8 cellular contexts compared by ENCODE assay signal in the genomic region with DNA sequence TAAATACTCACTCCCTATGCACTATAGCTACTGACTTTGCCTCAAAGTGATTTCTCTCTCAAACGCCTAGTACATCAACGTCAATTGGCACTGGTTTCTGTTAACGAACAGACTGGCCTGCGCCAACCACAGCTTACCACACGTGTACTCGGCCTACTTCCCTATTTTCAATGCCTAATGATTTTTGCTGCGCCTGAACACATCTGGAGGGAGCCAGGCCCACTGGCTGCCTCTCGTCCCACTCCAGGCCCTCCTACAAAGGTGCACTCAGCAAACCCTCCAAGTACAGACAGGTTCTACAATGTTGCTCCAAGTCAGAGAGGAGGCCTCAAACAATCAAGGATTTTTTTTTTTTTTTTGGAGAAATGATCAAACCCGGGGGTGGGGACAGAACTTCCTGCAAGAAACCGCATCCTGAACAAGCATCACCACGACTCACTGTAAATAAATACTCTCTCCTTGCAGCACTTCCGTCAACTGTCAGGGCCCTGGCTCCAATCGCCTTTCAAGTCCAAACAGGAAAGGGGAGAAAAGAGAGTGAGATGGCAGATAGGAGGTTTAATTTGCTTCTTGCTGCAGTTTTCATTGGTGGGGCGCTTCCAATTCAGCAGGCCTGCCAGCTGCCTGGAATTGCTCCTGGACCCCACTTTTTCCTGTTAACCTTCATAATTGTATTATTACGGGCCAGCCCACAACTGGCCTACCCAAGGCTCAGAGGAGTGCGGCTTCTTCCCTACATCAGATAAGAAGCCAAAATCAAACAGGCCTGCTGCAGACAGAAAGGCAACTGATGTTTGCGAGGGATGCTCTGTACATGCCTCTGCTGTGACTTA.
DNase-seq lines count a peak whose midpoint lies in the region; ATAC-seq and TF ChIP-seq lines count a peak whose summit lies in the region.

No MANE protein-coding gene starts in this region.

- peaks cover 4 to 14% of the 10 kb centered on the region in 2 donors for H3K36me3 Mint-ChIP-seq in stimulated activated naive B cell treated with anti-CD40 and anti-IgM and Interleukin-4, amounts not matched to agents 10 μg/mL and 1 μg/mL and 100 μg/mL, for 72 hours

- DNase-seq in activated effector memory CD4-positive, alpha-beta T cell treated with anti-CD3 and anti-CD28 coated beads, Interleukin-2, amount 50 U/mL, for 16 hours: peak; percentile 85
- peak; percentile 20 to 21 for DNase-seq in hippocampal formation (lab: John Stamatoyannopoulos, UW)
- DNase-seq in stimulated activated naive B cell treated with anti-CD40 and anti-IgM and Interleukin-4, amounts not matched to agents 10 μg/mL and 1 μg/mL and 100 μg/mL, for 72 hours: peak; percentile 80
- no peak for DNase-seq in SHP77 treated with DMSO at 0.1 percent for 48 hours (lab: John Stamatoyannopoulos, UW)
- no peak for DNase-seq in COR-L47 (lab: John Stamatoyannopoulos, UW)

- peaks cover 63 to 88% of the 10 kb centered on the region in 2 donors for H3K4me1 Mint-ChIP-seq in stimulated activated naive B cell treated with anti-CD40 and anti-IgM and Interleukin-4, amounts not matched to agents 10 μg/mL and 1 μg/mL and 100 μg/mL, for 72 hours

- peak overlapping the region; percentile 97 for H3K27ac Mint-ChIP-seq in stimulated activated naive B cell treated with anti-CD40 and anti-IgM and Interleukin-4, amounts not matched to agents 10 μg/mL and 1 μg/mL and 100 μg/mL, for 72 hours

- H3K9me3 Mint-ChIP-seq in stimulated activated naive B cell treated with anti-CD40 and anti-IgM and Interleukin-4, amounts not matched to agents 10 μg/mL and 1 μg/mL and 100 μg/mL, for 72 hours: peaks cover 0 to 2% of the 10 kb centered on the region in 2 donors

- H3K27me3 Mint-ChIP-seq in stimulated activated naive B cell treated with anti-CD40 and anti-IgM and Interleukin-4, amounts not matched to agents 10 μg/mL and 1 μg/mL and 100 μg/mL, for 72 hours: no peaks in the 10 kb centered on the region

- H3K4me3 Mint-ChIP-seq in stimulated activated naive B cell treated with anti-CD40 and anti-IgM and Interleukin-4, amounts not matched to agents 10 μg/mL and 1 μg/mL and 100 μg/mL, for 72 hours: peak overlapping the region; percentile 78 to 82

- ATAC-seq in GM18907 (IDR thresholded peaks at IDR 0.05; ENCODE audit: unreplicated experiment) (peak; percentile 93), HG02970 (IDR thresholded peaks at IDR 0.05; ENCODE audit: low FRiP score, unreplicated experiment) (peak; percentile 63)
- peak; percentile 89 to 92 for ATAC-seq in stimulated activated naive B cell treated with anti-CD40 and anti-IgM and Interleukin-4, amounts not matched to agents 10 μg/mL and 1 μg/mL and 100 μg/mL, for 72 hours (replicated peaks)

TF ChIP-seq in PFSK-1, 5 proteins besides CTCF, POLR2A, EP300 and RAD21:
- TF ChIP-seq FOXP2 (optimal IDR thresholded peaks at IDR 0.05; ENCODE audit: borderline replicate concordance, extremely low read depth, extremely low read length, insufficient read depth) (peak; percentile 58), SIN3A (IDR thresholded peaks at IDR 0.05; ENCODE audit: borderline replicate concordance, insufficient read depth, low read length) (no peak)

Comparison
In these comparisons a context has a peak if more than half of its experiments do, and no peak if none do; other contexts are left out.
1. DNase-seq: peak in activated effector memory CD4-positive, alpha-beta T cell treated with anti-CD3 and anti-CD28 coated beads, Interleukin-2, amount 50 U/mL, for 16 hours (single experiment), hippocampal formation (2 of 2) and stimulated activated naive B cell treated with anti-CD40 and anti-IgM and Interleukin-4, amounts not matched to agents 10 μg/mL and 1 μg/mL and 100 μg/mL, for 72 hours (single experiment); none in SHP77 treated with DMSO at 0.1 percent for 48 hours (single experiment) and COR-L47 (single experiment).
2. Peak in every context shown above with its lines, with median percentiles within 50 percentile points of each other: ATAC-seq.